ENCODE assay signal across 7 cellular contexts in the genomic region with DNA sequence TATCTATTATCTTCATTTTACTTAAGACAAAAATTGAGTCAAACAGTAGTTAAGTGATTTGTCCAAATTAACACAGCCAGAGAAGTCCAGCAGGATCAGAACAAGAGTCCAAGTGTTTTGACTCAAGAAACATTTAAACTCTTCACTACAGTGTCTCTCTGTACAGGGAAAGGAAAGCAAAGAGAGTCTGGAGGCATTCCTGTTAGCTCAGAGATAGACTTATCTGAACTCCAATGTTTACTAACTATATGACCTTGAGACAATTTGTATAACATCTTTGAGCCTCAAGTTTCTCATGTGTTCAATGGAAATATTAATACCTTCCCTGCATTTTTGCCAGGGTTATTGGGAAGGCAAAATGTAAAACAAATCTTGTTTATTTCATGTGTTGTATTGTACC.
"Had no signal": no experiment of that assay in that cellular context is flagged by ENCODE, and none has a peak within 500 bp of the region (broad histone marks: within the 10 kb centered on the region; RNA-seq: fewer than 3 reads in every experiment).

No MANE protein-coding gene starts in this region.

- H3K4me2 ChIP-seq: GM23338 had no signal

- ATAC-seq: HepG2 had no signal

- H3K4me3 ChIP-seq: GM23338 had no signal

- DNase-seq: H9, HCEC 1CT, KBM-7 had no signal

- H3K27ac ChIP-seq: HL-60 had no signal

- H2AFZ ChIP-seq: GM23338 had no signal

- FAIRE-seq: H54, HepG2 had no signal
